Comparison of ENCODE assay signal across 7 cellular contexts in genomic region chr4:3009422-3009821, GRCh38. TPM values are rescaled to one million over a fixed set of nuclear protein-coding genes. Genes with fewer than 3 reads are reported as not detected.
DNase-seq lines count a peak whose midpoint lies in the region; ATAC-seq and TF ChIP-seq lines count a peak whose summit lies in the region.

No MANE protein-coding gene starts in this region.

- no peaks in the 10 kb centered on the region for H3K9me3 ChIP-seq in mammary epithelial cell (replicated peaks; ENCODE audit: insufficient read depth, low read length)

- H3K4me2 ChIP-seq in mammary epithelial cell (ENCODE audit: insufficient read depth, low read depth, low read length): peak overlapping the region; percentile 19

- peaks cover 14% of the 10 kb centered on the region for H3K4me1 ChIP-seq in mammary epithelial cell (ENCODE audit: insufficient read depth, low read length)

- WGBS in mammary epithelial cell (ENCODE audit: low coverage, missing lambda C conversion rate): 15% methylated on average over 7 of the region's 7 CpGs

- peak overlapping the region; percentile 44 for H3K27ac ChIP-seq in mammary epithelial cell (ENCODE audit: insufficient read depth, low read depth, low read length)

- H3K27me3 ChIP-seq in mammary epithelial cell (ENCODE audit: insufficient read depth, low read length): no peaks in the 10 kb centered on the region

- dilution Hi-C loops in mammary epithelial cell (cut with HindIII; ENCODE audit: low sequenced_read_pairs): no loop called here

- H3K36me3 ChIP-seq in mammary epithelial cell (ENCODE audit: insufficient read depth, low read length): no peaks in the 10 kb centered on the region

- no peak overlapping the region for H3K9ac ChIP-seq in mammary epithelial cell (ENCODE audit: insufficient read depth, low read length)

- ATAC-seq in HG02885 (IDR thresholded peaks at IDR 0.05; ENCODE audit: poor library complexity, unreplicated experiment): no peak
- no peak for ATAC-seq in sciatic nerve

- TSS peak; percentile 33 for BruUV-seq in mammary epithelial cell (replicated peaks; lab: Mats Ljungman, UMichigan)

- DNase-seq in LNCaP clone FGC (ENCODE audit: low read depth) (no peak), mammary epithelial cell (peak; percentile 65), myocyte (ENCODE audit: low read depth) (peak; percentile 30), sciatic nerve (ENCODE audit: low spot score) (no peak), SHP77 treated with DMSO at 0.1 percent for 48 hours (lab: John Stamatoyannopoulos, UW) (no peak)

- CTCF ChIA-PET in mammary epithelial cell (lab: Charles Lee; ENCODE audit: low non-redundant PET): no interaction called here

- in situ Hi-C loops in mammary epithelial cell (cut with MboI; ENCODE audit: low sequenced_read_pairs in 2 of 2): no loop called here

- no peaks in the 10 kb centered on the region for H4K20me1 ChIP-seq in mammary epithelial cell (ENCODE audit: insufficient read depth, low read length)

- intact Hi-C loops in mammary epithelial cell (cut with micrococcal nuclease) (loop anchor here (1.0 kb wide), 1 partner anchor 28 kb away; no protein-coding TSS in a partner anchor), sciatic nerve (cut with DNase I) (no loop called here)

- no peak overlapping the region for H3K4me3 ChIP-seq in LNCaP clone FGC (ENCODE audit: low read depth, low read length)
- H3K4me3 ChIP-seq in mammary epithelial cell (replicated peaks in 1 of 3; ENCODE audit: insufficient read depth in 1 of 3, low read depth in 2 of 3, low read length in 3 of 3): no peak overlapping the region

- peak; percentile 30; the same call in 1 of the 3 replicates for TF ChIP-seq CTCF in GM12872 (IDR thresholded peaks at IDR 0.05; ENCODE audit: insufficient read depth, low read depth, low read length)
- peak; percentile 14; the same call in 1 of the 2 replicates for TF ChIP-seq CTCF in LNCaP clone FGC (IDR thresholded peaks at IDR 0.05; ENCODE audit: control insufficient read depth, extremely low read depth, insufficient read depth)
- TF ChIP-seq CTCF in mammary epithelial cell (conservative IDR thresholded peaks at IDR 0.05 in 1 of 2, IDR thresholded peaks at IDR 0.05 in 1 of 2; ENCODE audit: extremely low read depth in 1 of 2, insufficient read depth in 1 of 2, low read depth in 1 of 2, low read length in 2 of 2): peak; percentile 11 to 52

- no peaks in the 10 kb centered on the region for H3K79me2 ChIP-seq in mammary epithelial cell (ENCODE audit: insufficient read depth, low read length)

- peak overlapping the region; percentile 4 for H2AFZ ChIP-seq in mammary epithelial cell (ENCODE audit: low read depth, low read length)

RNA-seq across cellular contexts. Expression of gene GRK4, which starts 46.1 kb away (rescaled TPM):
- total RNA-seq in mammary epithelial cell: 1 to 10 TPM; 5.4 to 6.8 TPM
- 2.1 TPM for polyA plus RNA-seq in mammary epithelial cell
- not detected for polyA minus RNA-seq in mammary epithelial cell
- total RNA-seq in myocyte: 14.6 and 16.7 TPM in 2 replicates
- 8.3 TPM for polyA plus RNA-seq in myocyte (2012)
- total RNA-seq in sciatic nerve: 14.8 TPM

RNA-seq across cellular contexts. Expression of gene NOP14, which starts 46.2 kb away (rescaled TPM):
- total RNA-seq in mammary epithelial cell: 10 to 100 TPM; 22.8 to 40.0 TPM
- 16.1 TPM for polyA plus RNA-seq in mammary epithelial cell
- polyA minus RNA-seq in mammary epithelial cell: 37.5 TPM
- 26.3 and 30.1 TPM in 2 replicates for total RNA-seq in myocyte
- 21.7 TPM for polyA plus RNA-seq in myocyte (2012)
- total RNA-seq in sciatic nerve: 20.0 TPM

Comparison
In these comparisons a context has a peak if more than half of its experiments do, and no peak if none do; other contexts are left out.
1. DNase-seq: peak in mammary epithelial cell (single experiment) and myocyte (single experiment); none in LNCaP clone FGC (single experiment), sciatic nerve (single experiment) and SHP77 treated with DMSO at 0.1 percent for 48 hours (single experiment).
2. Peak in every context shown above with its lines, with median percentiles within 50 percentile points of each other: CTCF ChIP-seq.